26 cellular contexts compared by ENCODE assay signal in genomic region chr3:72003936-72004335, GRCh38.
"Had no signal": no experiment of that assay in that cellular context is flagged by ENCODE, and none has a peak within 500 bp of the region (broad histone marks: within the 10 kb centered on the region; RNA-seq: fewer than 3 reads in every experiment).

No MANE protein-coding gene starts in this region.

- H3K4me3 Mint-ChIP-seq: naive thymus-derived CD4-positive, alpha-beta T cell; nephron; stimulated activated effector memory CD8-positive, alpha-beta T cell treated with anti-CD3 and anti-CD28 coated beads, Interleukin-12 subunit alpha, Interleukin-12 subunit beta, amount 100 ng/mL, for 72 hours had no signal

- H3K36me3 ChIP-seq: gastroesophageal sphincter, heart left ventricle, left lung, prostate gland, right atrium auricular region, sigmoid colon, stomach, thyroid gland had no signal

- DNase-seq: dorsolateral prefrontal cortex; effector CD4-positive, alpha-beta T cell; foreskin fibroblast; heart left ventricle; left cardiac atrium; left lung; mesenchymal stem cell; midbrain; naive thymus-derived CD4-positive, alpha-beta T cell; nucleus accumbens; sigmoid colon; stimulated activated CD4-positive, alpha-beta T cell treated with anti-CD3 and anti-CD28 coated beads, Interleukin-2, amount 100 ng/mL, for 24 hours; stimulated activated CD4-positive, alpha-beta T cell treated with anti-CD3 and anti-CD28 coated beads, Interleukin-4, amount 100 ng/mL, for 24 hours; stimulated activated naive CD4-positive, alpha-beta T cell treated with Interleukin-2 at 50 U/mL for 16 hours; stomach; thyroid gland; trophoblast cell had no signal

- H3K27me3 ChIP-seq: gastroesophageal sphincter, hepatocyte, left lung, right atrium auricular region, sigmoid colon, stomach, thyroid gland had no signal

- H3K79me2 ChIP-seq: hepatocyte had no signal

- H3K27ac ChIP-seq: dorsolateral prefrontal cortex, gastroesophageal sphincter, heart left ventricle, hepatocyte, left lung, prostate gland, right atrium auricular region, sigmoid colon, stomach, thyroid gland had no signal

- H3K27ac Mint-ChIP-seq: naive thymus-derived CD4-positive, alpha-beta T cell; stimulated activated effector memory CD8-positive, alpha-beta T cell treated with anti-CD3 and anti-CD28 coated beads, Interleukin-12 subunit alpha, Interleukin-12 subunit beta, amount 100 ng/mL, for 72 hours had no signal

- H2AFZ ChIP-seq: hepatocyte had no signal

- H3K4me3 ChIP-seq: dorsolateral prefrontal cortex, gastroesophageal sphincter, heart left ventricle, hepatocyte, left lung, prostate gland, right atrium auricular region, sigmoid colon, stomach, thyroid gland had no signal

- H3K36me3 Mint-ChIP-seq: stimulated activated effector memory CD8-positive, alpha-beta T cell treated with anti-CD3 and anti-CD28 coated beads, Interleukin-12 subunit alpha, Interleukin-12 subunit beta, amount 100 ng/mL, for 72 hours had no signal

- H3K4me2 ChIP-seq: hepatocyte had no signal

- FAIRE-seq: colon, islet of Langerhans had no signal

- H3K9me3 ChIP-seq: gastroesophageal sphincter, heart left ventricle, left lung, prostate gland, right atrium auricular region, sigmoid colon, stomach, thyroid gland had no signal

- ATAC-seq: esophagus mucosa; gastroesophageal sphincter; heart left ventricle; left cardiac atrium; left lung; naive thymus-derived CD4-positive, alpha-beta T cell; stimulated activated effector memory CD8-positive, alpha-beta T cell treated with anti-CD3 and anti-CD28 coated beads, Interleukin-12 subunit alpha, Interleukin-12 subunit beta, amount 100 ng/mL, for 72 hours had no signal

- H3K4me1 ChIP-seq: gastroesophageal sphincter, prostate gland, right atrium auricular region, sigmoid colon, stomach, thyroid gland had no signal

- H3K4me1 Mint-ChIP-seq: nephron had no signal

- H3K9me3 Mint-ChIP-seq: naive thymus-derived CD4-positive, alpha-beta T cell; nephron; stimulated activated effector memory CD8-positive, alpha-beta T cell treated with anti-CD3 and anti-CD28 coated beads, Interleukin-12 subunit alpha, Interleukin-12 subunit beta, amount 100 ng/mL, for 72 hours had no signal
